In the genomic region with DNA sequence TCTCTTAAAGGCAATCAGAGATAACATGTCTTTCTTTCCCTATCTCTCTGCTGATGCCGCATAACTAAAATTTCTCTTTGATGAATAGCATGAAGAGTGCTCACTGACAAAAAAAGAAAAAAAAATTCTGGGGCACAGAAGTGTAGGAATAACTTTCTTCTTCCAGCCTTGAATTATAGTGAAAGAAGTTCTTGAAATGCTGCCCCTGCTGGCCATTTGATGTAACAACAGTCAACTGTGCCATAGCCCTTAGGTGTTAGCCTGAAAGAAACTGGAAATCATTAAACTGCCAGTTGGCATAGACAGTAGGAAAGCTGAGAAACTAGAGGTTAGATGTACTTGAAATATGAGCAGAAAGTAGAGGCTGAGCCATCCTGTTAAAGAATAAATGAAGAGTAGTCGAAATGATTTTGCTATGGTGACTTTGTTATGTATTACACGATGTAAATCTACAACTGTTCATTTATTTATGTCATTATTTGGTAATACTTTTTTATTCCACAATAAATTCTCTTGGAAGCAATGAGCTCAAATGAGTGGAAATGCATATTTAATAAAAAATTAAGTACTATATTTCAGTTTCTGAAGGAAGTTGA, we compare ENCODE assay signal across 8 cellular contexts. TPM values are rescaled to one million over a fixed set of nuclear protein-coding genes. Genes with fewer than 3 reads are reported as not detected.
DNase-seq lines count a peak whose midpoint lies in the region; ATAC-seq, FAIRE-seq and TF ChIP-seq lines count a peak whose summit lies in the region.

No MANE protein-coding gene starts in this region.

- no peak overlapping the region for H3K4me3 ChIP-seq in neural progenitor cell

- ATAC-seq in HG03354 (IDR thresholded peaks at IDR 0.05; ENCODE audit: poor library complexity, severe bottlenecking, unreplicated experiment) (peak; percentile 67), GM21717 (IDR thresholded peaks at IDR 0.05; ENCODE audit: unreplicated experiment) (no peak)

- no peaks in the 10 kb centered on the region for H3F3A ChIP-seq in neural progenitor cell (ENCODE audit: low read depth)

- H3K79me2 ChIP-seq in neural progenitor cell (ENCODE audit: low read depth): no peaks in the 10 kb centered on the region

- TF ChIP-seq POLR2A in erythroblast (IDR thresholded peaks at IDR 0.05; ENCODE audit: low read length): no peak

- H3K27ac Mint-ChIP-seq in neural progenitor cell: no peak overlapping the region

- no peak overlapping the region for H3K4me3 Mint-ChIP-seq in neural progenitor cell

- no peaks in the 10 kb centered on the region for H3K4me1 ChIP-seq in neural progenitor cell

- peaks cover 4% of the 10 kb centered on the region for H3K27me3 Mint-ChIP-seq in neural progenitor cell (ENCODE audit: insufficient read depth, low read depth)

- H3K9me3 Mint-ChIP-seq in neural progenitor cell: peaks cover 7% of the 10 kb centered on the region

- H2AFZ ChIP-seq in neural progenitor cell (replicated peaks): no peak overlapping the region

- no peak overlapping the region for H3K9ac ChIP-seq in neural progenitor cell

- no peaks in the 10 kb centered on the region for H4K20me1 ChIP-seq in neural progenitor cell (ENCODE audit: low read depth)

- H3K36me3 ChIP-seq in neural progenitor cell: no peaks in the 10 kb centered on the region

- H3K4me1 Mint-ChIP-seq in neural progenitor cell: no peaks in the 10 kb centered on the region

- no peak overlapping the region for H3K4me2 ChIP-seq in neural progenitor cell

- H3K36me3 Mint-ChIP-seq in neural progenitor cell: no peaks in the 10 kb centered on the region

- H3K27me3 ChIP-seq in neural progenitor cell: no peaks in the 10 kb centered on the region

- peak; percentile 26 for DNase-seq in SIG-M5 treated with dmso at 0.1 percent for 504 hours (lab: John Stamatoyannopoulos, UW; ENCODE audit: unreplicated experiment)
- DNase-seq in SIG-M5 (lab: John Stamatoyannopoulos, UW): no peak
- peak; percentile 42 to 65 for DNase-seq in erythroblast (lab: John Stamatoyannopoulos, UW)
- peak; percentile 65 for DNase-seq in neural progenitor cell (ENCODE audit: low spot score)
- DNase-seq in COR-L47 (lab: John Stamatoyannopoulos, UW): no peak

- H3K9me3 ChIP-seq in neural progenitor cell (ENCODE audit: low read depth): no peaks in the 10 kb centered on the region

- H3K27ac ChIP-seq in neural progenitor cell: no peak overlapping the region

- peak; percentile 26 for FAIRE-seq in TTC549 (lab: Jason Lieb, UNC)

- peak; percentile 87 for TF ChIP-seq CTCF in neural progenitor cell (IDR thresholded peaks at IDR 0.05)

RNA-seq across cellular contexts. Expression of a gene that starts 48.3 kb away (rescaled TPM):
- 28.2 and 32.2 TPM in 2 replicates for total RNA-seq in neural progenitor cell (ENCODE audit: low replicate concordance)

Comparison
In these comparisons a context has a peak if more than half of its experiments do, and no peak if none do; other contexts are left out.
1. DNase-seq: peak in SIG-M5 treated with dmso at 0.1 percent for 504 hours (single experiment), erythroblast (2 of 2) and neural progenitor cell (single experiment); none in SIG-M5 (single experiment) and COR-L47 (single experiment).